ENCODE assay signal across 17 cellular contexts in the genomic region with DNA sequence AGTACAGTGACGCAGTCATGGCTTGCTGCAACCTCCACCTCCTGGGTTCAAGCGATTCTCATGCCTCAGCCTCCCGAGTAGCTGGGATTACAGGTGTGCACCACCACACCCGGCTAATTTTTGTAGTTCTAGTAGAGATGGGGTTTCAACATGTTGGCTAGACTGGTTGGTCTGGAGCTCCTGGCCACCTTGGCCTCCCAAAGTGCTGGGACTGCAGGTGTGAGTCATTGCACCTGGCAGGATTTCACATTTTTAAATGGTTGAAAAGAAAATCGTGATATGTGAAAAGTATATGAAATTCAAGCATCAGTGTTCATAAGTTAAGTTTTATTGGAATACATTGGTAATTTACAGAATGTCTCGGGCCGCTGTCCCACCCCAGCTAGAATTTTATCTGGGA.
"Had no signal": no experiment of that assay in that cellular context is flagged by ENCODE, and none has a peak within 500 bp of the region (broad histone marks: within the 10 kb centered on the region; RNA-seq: fewer than 3 reads in every experiment).

No MANE protein-coding gene starts in this region.

- H3K9me3 Mint-ChIP-seq: naive thymus-derived CD4-positive, alpha-beta T cell; stimulated activated effector memory CD8-positive, alpha-beta T cell treated with anti-CD3 and anti-CD28 coated beads, Interleukin-12 subunit alpha, Interleukin-12 subunit beta, amount 100 ng/mL, for 72 hours had no signal

- H3K27me3 Mint-ChIP-seq: naive thymus-derived CD4-positive, alpha-beta T cell had no signal

- H3K36me3 ChIP-seq: heart right ventricle, right atrium auricular region, suprapubic skin, thyroid gland, upper lobe of left lung, uterus had no signal

- H3K4me3 ChIP-seq: heart right ventricle, right atrium auricular region, suprapubic skin, thyroid gland, upper lobe of left lung, uterus had no signal

- H3K27ac Mint-ChIP-seq: stimulated activated effector memory CD8-positive, alpha-beta T cell treated with anti-CD3 and anti-CD28 coated beads, Interleukin-12 subunit alpha, Interleukin-12 subunit beta, amount 100 ng/mL, for 72 hours had no signal

- H3K4me3 Mint-ChIP-seq: stimulated activated effector memory CD8-positive, alpha-beta T cell treated with anti-CD3 and anti-CD28 coated beads, Interleukin-12 subunit alpha, Interleukin-12 subunit beta, amount 100 ng/mL, for 72 hours had no signal

- H3K27me3 ChIP-seq: heart right ventricle, right atrium auricular region, suprapubic skin, thyroid gland, upper lobe of left lung, uterus had no signal

- ATAC-seq: heart right ventricle; left lobe of liver; naive thymus-derived CD4-positive, alpha-beta T cell; stimulated activated effector memory CD8-positive, alpha-beta T cell treated with anti-CD3 and anti-CD28 coated beads, Interleukin-12 subunit alpha, Interleukin-12 subunit beta, amount 100 ng/mL, for 72 hours; stimulated activated naive CD8-positive, alpha-beta T cell treated with anti-CD3 and anti-CD28 coated beads, Interleukin-15, Interleukin-2, amounts not matched to agents 100 U/mL and 50 U/mL, for 24 hours had no signal

- DNase-seq: dermis blood vessel endothelial cell; erythroblast; heart right ventricle; islet precursor cell; mammary epithelial cell; naive thymus-derived CD4-positive, alpha-beta T cell; small intestine; stimulated activated CD4-positive, alpha-beta T cell treated with anti-CD3 and anti-CD28 coated beads, Interleukin-12 subunit alpha, Interleukin-12 subunit beta, amount 100 ng/mL, for 4 hours; stimulated activated CD8-positive, alpha-beta memory T cell treated with anti-CD3 and anti-CD28 coated beads, Interleukin-4, amount 100 ng/mL, for 48 hours; stimulated activated naive CD8-positive, alpha-beta T cell treated with anti-CD3 and anti-CD28 coated beads, Interleukin-15, Interleukin-2, amounts not matched to agents 100 U/mL and 50 U/mL, for 24 hours; thyroid gland; upper lobe of left lung; uterus had no signal

- H3K27ac ChIP-seq: heart right ventricle, right atrium auricular region, suprapubic skin, thyroid gland, upper lobe of left lung, uterus had no signal

- H3K9me3 ChIP-seq: heart right ventricle, right atrium auricular region, suprapubic skin, thyroid gland, upper lobe of left lung, uterus had no signal
